Comparison of ENCODE assay signal across 8 cellular contexts in genomic region chr5:139439013-139439903, GRCh38. TPM values are rescaled to one million over a fixed set of nuclear protein-coding genes. Genes with fewer than 3 reads are reported as not detected.
DNase-seq lines count a peak whose midpoint lies in the region; TF ChIP-seq lines count a peak whose summit lies in the region.

DNAJC18 (minus strand) TSS chr5:139439525; CDS start chr5:139439445, 80 bp downstream.

- H3K9me3 Mint-ChIP-seq in CD8-positive, alpha-beta memory T cell: no peaks in the 10 kb centered on the region

- H3K9me3 ChIP-seq in CD8-positive, alpha-beta memory T cell (ENCODE audit: low read length): no peaks in the 10 kb centered on the region
- no peaks in the 10 kb centered on the region for H3K9me3 ChIP-seq in effector memory CD4-positive, alpha-beta T cell (ENCODE audit: control insufficient read depth, low read length)

- TF ChIP-seq CTCF in GM20000 (IDR thresholded peaks at IDR 0.05; ENCODE audit: extremely low read depth, missing control alignments): no peak

- peak; percentile 81 to 91 (median 84) for DNase-seq in CD8-positive, alpha-beta memory T cell
- DNase-seq in GM20000 (ENCODE audit: low spot score) (peak; percentile 92), HT-29 (ENCODE audit: low spot score) (peak; percentile 87), NOMO-1 (lab: John Stamatoyannopoulos, UW; ENCODE audit: unreplicated experiment in 2 of 2) (peak; percentile 64 to 83), lung microvascular endothelial cell (ENCODE audit: low read depth in 2 of 2) (peak; percentile 86 to 91)
- peak; percentile 84 to 88 (median 84) for DNase-seq in effector memory CD4-positive, alpha-beta T cell
- DNase-seq in stimulated activated CD8-positive, alpha-beta memory T cell treated with anti-CD3 and anti-CD28 coated beads, Interleukin-12 subunit alpha, Interleukin-12 subunit beta, amount 100 ng/mL, for 1 hour (ENCODE audit: low read depth): peak; percentile 77

- CTCF ChIA-PET in CD8-positive, alpha-beta memory T cell (lab: Charles Lee): interaction anchor here (1.0 to 6.5 kb wide), 7 partner anchors 9 to 74 kb away, joined by 3 to 40 read pairs (median 4); partner anchors contain the start of genes SMIM33 and STING1
- CTCF ChIA-PET in activated CD8-positive, alpha-beta memory T cell treated with anti-CD3 and anti-CD28 coated beads for 36 hours (lab: Charles Lee): interaction anchor here (0.5 to 4.4 kb wide), 11 partner anchors 9 to 176 kb away, joined by 3 to 27 read pairs (median 4); partner anchors contain the start of gene STING1

- no peaks in the 10 kb centered on the region for H3K36me3 ChIP-seq in CD8-positive, alpha-beta memory T cell (ENCODE audit: insufficient read depth, low read length)
- H3K36me3 ChIP-seq in effector memory CD4-positive, alpha-beta T cell (ENCODE audit: control insufficient read depth, insufficient read depth, low read length): no peaks in the 10 kb centered on the region

- POLR2A ChIA-PET in CD8-positive, alpha-beta memory T cell (lab: Charles Lee): interaction anchor here (0.9 to 1.8 kb wide), 7 partner anchors 17 to 864 kb away, joined by 3 to 18 read pairs (median 4); partner anchors contain the start of genes HSPA9, SPATA24, STING1 and UBE2D2
- POLR2A ChIA-PET in activated CD8-positive, alpha-beta memory T cell treated with anti-CD3 and anti-CD28 coated beads for 36 hours (lab: Charles Lee): interaction anchor here (0.6 to 3.3 kb wide), 10 partner anchors 8 to 145 kb away, joined by 3 to 19 read pairs (median 4); partner anchors contain the start of genes SPATA24 and STING1

- no peaks in the 10 kb centered on the region for H3K27me3 ChIP-seq in CD8-positive, alpha-beta memory T cell (ENCODE audit: insufficient read depth, low read length, poor library complexity, severe bottlenecking)
- H3K27me3 ChIP-seq in effector memory CD4-positive, alpha-beta T cell (replicated peaks; ENCODE audit: control insufficient read depth, insufficient read depth, low read length, poor library complexity, severe bottlenecking): no peaks in the 10 kb centered on the region

- peaks cover 31 to 47% (median 45%) of the 10 kb centered on the region in 3 donors for H3K4me1 Mint-ChIP-seq in CD8-positive, alpha-beta memory T cell

- H3K27ac Mint-ChIP-seq in CD8-positive, alpha-beta memory T cell: peak within 1 kb of the TSS; percentile 94 to 100 (median 99)

- H3K27ac ChIP-seq in CD8-positive, alpha-beta memory T cell (ENCODE audit: low read depth, low read length): peak within 1 kb of the TSS; percentile 95
- peak within 1 kb of the TSS; percentile 99 for H3K27ac ChIP-seq in effector memory CD4-positive, alpha-beta T cell (ENCODE audit: insufficient read depth, low read length, poor library complexity, severe bottlenecking)

- H3K4me3 Mint-ChIP-seq in CD8-positive, alpha-beta memory T cell: peak within 1 kb of the TSS; percentile 95 to 99 (median 98)

- H3K27me3 Mint-ChIP-seq in CD8-positive, alpha-beta memory T cell: no peaks in the 10 kb centered on the region

- peaks cover 0 to 9% (median 3%) of the 10 kb centered on the region in 3 donors for H3K36me3 Mint-ChIP-seq in CD8-positive, alpha-beta memory T cell

- H3K4me1 ChIP-seq in CD8-positive, alpha-beta memory T cell (ENCODE audit: insufficient read depth, low read length): peaks cover 29% of the 10 kb centered on the region
- H3K4me1 ChIP-seq in effector memory CD4-positive, alpha-beta T cell (ENCODE audit: control insufficient read depth, insufficient read depth, low read length, poor library complexity, severe bottlenecking): peaks cover 30% of the 10 kb centered on the region

- peak within 1 kb of the TSS; percentile 98 for H3K4me3 ChIP-seq in CD8-positive, alpha-beta memory T cell (ENCODE audit: low read length)
- peak within 1 kb of the TSS; percentile 81 for H3K4me3 ChIP-seq in effector memory CD4-positive, alpha-beta T cell (ENCODE audit: insufficient read depth, low read depth, low read length, poor library complexity, severe bottlenecking)

RNA-seq across cellular contexts. Expression of gene DNAJC18, which starts in this region (rescaled TPM):
- total RNA-seq in CD8-positive, alpha-beta memory T cell: 10 to 100 TPM; 25.3 to 25.7 TPM
- polyA plus RNA-seq in CD8-positive, alpha-beta memory T cell: 10.2 TPM
- total RNA-seq in HT-29 (2014; rRNA removed; shearing (Covaris generic)): 0.44 and 0.81 TPM in 2 replicates
- total RNA-seq in activated CD8-positive, alpha-beta memory T cell treated with anti-CD3 and anti-CD28 coated beads for 36 hours: 10 to 100 TPM; 26.3 to 26.7 TPM
- total RNA-seq in lung microvascular endothelial cell: 6.3 and 6.5 TPM in 2 replicates

Comparison
In these comparisons a context has a peak if more than half of its experiments do, and no peak if none do; other contexts are left out.
1. Peak in every context shown above with its lines: DNase-seq, H3K4me3 ChIP-seq and H3K27ac ChIP-seq.
2. Peak in DNase-seq in HT-29; RNA of the gene not detected or under 1 TPM.